Comparison of ENCODE assay signal across 9 cellular contexts in genomic region chr1:179083533-179083932, GRCh38. TPM values are rescaled to one million over a fixed set of nuclear protein-coding genes. Genes with fewer than 3 reads are reported as not detected.
DNase-seq lines count a peak whose midpoint lies in the region; ATAC-seq and TF ChIP-seq lines count a peak whose summit lies in the region.
"Had no signal": no experiment of that assay in that cellular context is flagged by ENCODE, and none has a peak within 500 bp of the region (broad histone marks: within the 10 kb centered on the region; RNA-seq: fewer than 3 reads in every experiment).

No MANE protein-coding gene starts in this region.

- no peaks in the 10 kb centered on the region for H3K27me3 ChIP-seq in PC-9 (ENCODE audit: insufficient read depth, low read depth)
- no peaks in the 10 kb centered on the region for H3K27me3 ChIP-seq in esophagus squamous epithelium
- H3K27me3 ChIP-seq: upper lobe of left lung had no signal

- H4K20me1 ChIP-seq in PC-9 (ENCODE audit: insufficient read depth), result no peaks in the 10 kb centered on the region

- TF ChIP-seq CTCF in C4-2B (conservative IDR thresholded peaks at IDR 0.05), result no peak
- TF ChIP-seq CTCF in PC-9 (conservative IDR thresholded peaks at IDR 0.05), result no peak
- no peak for TF ChIP-seq CTCF in coronary artery (IDR thresholded peaks at IDR 0.05)
- TF ChIP-seq CTCF in esophagus squamous epithelium (IDR thresholded peaks at IDR 0.05), result no peak

- TF ChIP-seq POLR2A in esophagus squamous epithelium (IDR thresholded peaks at IDR 0.05), result no peak

- peak; percentile 20 for ATAC-seq in GM18519 (IDR thresholded peaks at IDR 0.05; ENCODE audit: low FRiP score, unreplicated experiment)

- peaks cover 36% of the 10 kb centered on the region for H3F3A ChIP-seq in PC-9 (ENCODE audit: insufficient read depth, low read depth)

- no peaks in the 10 kb centered on the region for H3K9me2 ChIP-seq in PC-9 (ENCODE audit: insufficient read depth)

- H3K4me1 ChIP-seq in PC-9 (replicated peaks; ENCODE audit: insufficient read depth) (peaks cover 17% of the 10 kb centered on the region; the same call in 1 of the 2 replicates), esophagus squamous epithelium (peaks cover 3 to 53% (median 8%) of the 10 kb centered on the region in 3 donors)

- H3K4me3 ChIP-seq in PC-9 (peak overlapping the region; percentile 79; the same call in 1 of the 2 replicates), coronary artery (no peak overlapping the region), esophagus squamous epithelium (peak overlapping the region in 2 of 4 donors; percentile 79 to 94)

- peak overlapping the region; percentile 90 for H3K4me2 ChIP-seq in PC-9

- BruUV-seq in PC-9 (replicated peaks; lab: Mats Ljungman, UMichigan), result no TSS peak

- POLR2A ChIA-PET in PC-9 (lab: Charles Lee; ENCODE audit: unreplicated experiment), result interaction anchor here (0.6 kb wide), 1 partner anchor 66 kb away, joined by 4 read pairs; no protein-coding TSS in a partner anchor

- H3K27ac ChIP-seq in C4-2B, result peak overlapping the region; percentile 95
- H3K27ac ChIP-seq in PC-9, result no peak overlapping the region
- H3K27ac ChIP-seq in coronary artery, result no peak overlapping the region
- H3K27ac ChIP-seq in esophagus squamous epithelium, result no peak overlapping the region

- intact Hi-C loops in PC-9 (cut with micrococcal nuclease; ENCODE audit: unreplicated experiment) (loop anchor here (5.0 kb wide), 1 partner anchor 56 kb away; the partner anchor contains the start of gene FAM20B), esophagus squamous epithelium (cut with DNase I) (loop anchor here (5.0 kb wide), 1 partner anchor 284 kb away; the partner anchor contains the start of gene AXDND1)

- H3K36me3 ChIP-seq in PC-9 (ENCODE audit: low read depth) (0 out of 2 replicates have a peak, but pooled peaks cover 4% of the 10 kb centered on the region), esophagus squamous epithelium (peaks cover 0 to 37% (median 9%) of the 10 kb centered on the region in 3 donors)

- H3K9me3 ChIP-seq in PC-9 (ENCODE audit: insufficient read depth, low read depth), result no peaks in the 10 kb centered on the region
- H3K9me3 ChIP-seq in esophagus squamous epithelium, result no peaks in the 10 kb centered on the region
- H3K9me3 ChIP-seq: upper lobe of left lung had no signal

- H3K79me2 ChIP-seq in PC-9 (ENCODE audit: low read depth), result peaks cover 28% of the 10 kb centered on the region

- CTCF ChIA-PET in PC-9 (lab: Charles Lee), result interaction anchor here (0.7 kb wide), 1 partner anchor 309 kb away, joined by 3 read pairs; no protein-coding TSS in a partner anchor

- 57 to 78% methylated on average over 5 to 6 of the region's 8 CpGs for WGBS in esophagus squamous epithelium, 2 donors

- H2AFZ ChIP-seq in PC-9, result no peak overlapping the region

- no peak for DNase-seq in PC-9
- DNase-seq in germinal center (ENCODE audit: low spot score), result peak; percentile 67
- no peak for DNase-seq in SIG-M5 (lab: John Stamatoyannopoulos, UW)
- DNase-seq in HCEC 1CT, result no peak
- no peak for DNase-seq in coronary artery (ENCODE audit: low spot score)
- DNase-seq in esophagus squamous epithelium (lab: John Stamatoyannopoulos, UW), result no peak

RNA-seq across cellular contexts. Expression of gene TOR3A, which starts 1.7 kb away (rescaled TPM):
- total RNA-seq in PC-9 (2021), result 31.6 and 35.6 TPM in 2 replicates
- total RNA-seq in esophagus squamous epithelium, result 10 to 100 TPM; 31.9 to 48.8 (median 34.4) TPM

RNA-seq across cellular contexts. Expression of gene FAM20B, which starts 57.8 kb away (rescaled TPM):
- total RNA-seq in PC-9 (2021), result 68.1 and 80.5 TPM in 2 replicates
- 10 to 100 TPM; 16.3 to 27.3 (median 18.7) TPM for total RNA-seq in esophagus squamous epithelium
